ENCODE assay signal across 1 cellular context in the genomic region with DNA sequence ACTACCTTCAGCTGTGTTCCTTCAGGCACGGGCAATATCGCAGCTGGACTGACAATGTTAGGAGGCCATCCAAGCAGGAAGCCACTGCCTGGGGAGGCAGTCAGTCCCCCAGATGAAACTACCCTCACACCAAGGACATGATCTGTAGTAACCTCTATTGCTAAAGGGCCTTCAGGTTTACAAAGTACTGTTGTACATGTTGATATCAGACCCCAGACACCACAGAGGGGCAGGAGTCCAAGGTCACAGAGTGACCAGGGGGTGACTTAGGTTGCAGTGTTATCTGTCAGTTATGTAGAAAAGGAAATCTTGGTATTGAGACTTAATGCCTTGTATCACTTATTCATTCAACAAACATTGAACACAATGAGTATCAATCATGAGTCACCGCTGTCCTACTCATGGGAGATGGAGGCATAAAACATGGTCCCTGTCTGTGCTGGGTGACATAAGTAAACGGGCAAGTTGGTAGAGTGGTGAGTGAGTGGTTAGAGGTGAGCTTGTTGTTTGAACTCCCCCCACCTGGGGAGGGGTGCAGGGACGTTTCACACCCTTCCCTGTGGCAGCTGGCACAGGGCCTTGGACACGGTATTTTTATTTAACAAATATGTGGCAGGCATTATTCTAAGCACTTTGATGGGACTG.
TF ChIP-seq lines count a peak whose summit lies in the region.

No MANE protein-coding gene starts in this region.

TF ChIP-seq in HepG2, 621 proteins besides CTCF, POLR2A, EP300 and RAD21 (continued from another document and continues in another):
- TF ChIP-seq, protein P1, sequence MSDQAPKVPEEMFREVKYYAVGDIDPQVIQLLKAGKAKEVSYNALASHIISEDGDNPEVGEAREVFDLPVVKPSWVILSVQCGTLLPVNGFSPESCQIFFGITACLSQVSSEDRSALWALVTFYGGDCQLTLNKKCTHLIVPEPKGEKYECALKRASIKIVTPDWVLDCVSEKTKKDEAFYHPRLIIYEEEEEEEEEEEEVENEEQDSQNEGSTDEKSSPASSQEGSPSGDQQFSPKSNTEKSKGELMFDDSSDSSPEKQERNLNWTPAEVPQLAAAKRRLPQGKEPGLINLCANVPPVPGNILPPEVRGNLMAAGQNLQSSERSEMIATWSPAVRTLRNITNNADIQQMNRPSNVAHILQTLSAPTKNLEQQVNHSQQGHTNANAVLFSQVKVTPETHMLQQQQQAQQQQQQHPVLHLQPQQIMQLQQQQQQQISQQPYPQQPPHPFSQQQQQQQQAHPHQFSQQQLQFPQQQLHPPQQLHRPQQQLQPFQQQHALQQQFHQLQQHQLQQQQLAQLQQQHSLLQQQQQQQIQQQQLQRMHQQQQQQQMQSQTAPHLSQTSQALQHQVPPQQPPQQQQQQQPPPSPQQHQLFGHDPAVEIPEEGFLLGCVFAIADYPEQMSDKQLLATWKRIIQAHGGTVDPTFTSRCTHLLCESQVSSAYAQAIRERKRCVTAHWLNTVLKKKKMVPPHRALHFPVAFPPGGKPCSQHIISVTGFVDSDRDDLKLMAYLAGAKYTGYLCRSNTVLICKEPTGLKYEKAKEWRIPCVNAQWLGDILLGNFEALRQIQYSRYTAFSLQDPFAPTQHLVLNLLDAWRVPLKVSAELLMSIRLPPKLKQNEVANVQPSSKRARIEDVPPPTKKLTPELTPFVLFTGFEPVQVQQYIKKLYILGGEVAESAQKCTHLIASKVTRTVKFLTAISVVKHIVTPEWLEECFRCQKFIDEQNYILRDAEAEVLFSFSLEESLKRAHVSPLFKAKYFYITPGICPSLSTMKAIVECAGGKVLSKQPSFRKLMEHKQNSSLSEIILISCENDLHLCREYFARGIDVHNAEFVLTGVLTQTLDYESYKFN (CRISPR knock-in tag; conservative IDR thresholded peaks at IDR 0.05): no peak; the same call in none of the 2 replicates
- TF ChIP-seq, protein P2, sequence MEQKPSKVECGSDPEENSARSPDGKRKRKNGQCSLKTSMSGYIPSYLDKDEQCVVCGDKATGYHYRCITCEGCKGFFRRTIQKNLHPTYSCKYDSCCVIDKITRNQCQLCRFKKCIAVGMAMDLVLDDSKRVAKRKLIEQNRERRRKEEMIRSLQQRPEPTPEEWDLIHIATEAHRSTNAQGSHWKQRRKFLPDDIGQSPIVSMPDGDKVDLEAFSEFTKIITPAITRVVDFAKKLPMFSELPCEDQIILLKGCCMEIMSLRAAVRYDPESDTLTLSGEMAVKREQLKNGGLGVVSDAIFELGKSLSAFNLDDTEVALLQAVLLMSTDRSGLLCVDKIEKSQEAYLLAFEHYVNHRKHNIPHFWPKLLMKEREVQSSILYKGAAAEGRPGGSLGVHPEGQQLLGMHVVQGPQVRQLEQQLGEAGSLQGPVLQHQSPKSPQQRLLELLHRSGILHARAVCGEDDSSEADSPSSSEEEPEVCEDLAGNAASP (CRISPR knock-in tag; IDR thresholded peaks at IDR 0.05; ENCODE audit: borderline replicate concordance): peak; percentile 88; the same call in 1 of the 2 replicates
- TF ChIP-seq, protein P3, sequence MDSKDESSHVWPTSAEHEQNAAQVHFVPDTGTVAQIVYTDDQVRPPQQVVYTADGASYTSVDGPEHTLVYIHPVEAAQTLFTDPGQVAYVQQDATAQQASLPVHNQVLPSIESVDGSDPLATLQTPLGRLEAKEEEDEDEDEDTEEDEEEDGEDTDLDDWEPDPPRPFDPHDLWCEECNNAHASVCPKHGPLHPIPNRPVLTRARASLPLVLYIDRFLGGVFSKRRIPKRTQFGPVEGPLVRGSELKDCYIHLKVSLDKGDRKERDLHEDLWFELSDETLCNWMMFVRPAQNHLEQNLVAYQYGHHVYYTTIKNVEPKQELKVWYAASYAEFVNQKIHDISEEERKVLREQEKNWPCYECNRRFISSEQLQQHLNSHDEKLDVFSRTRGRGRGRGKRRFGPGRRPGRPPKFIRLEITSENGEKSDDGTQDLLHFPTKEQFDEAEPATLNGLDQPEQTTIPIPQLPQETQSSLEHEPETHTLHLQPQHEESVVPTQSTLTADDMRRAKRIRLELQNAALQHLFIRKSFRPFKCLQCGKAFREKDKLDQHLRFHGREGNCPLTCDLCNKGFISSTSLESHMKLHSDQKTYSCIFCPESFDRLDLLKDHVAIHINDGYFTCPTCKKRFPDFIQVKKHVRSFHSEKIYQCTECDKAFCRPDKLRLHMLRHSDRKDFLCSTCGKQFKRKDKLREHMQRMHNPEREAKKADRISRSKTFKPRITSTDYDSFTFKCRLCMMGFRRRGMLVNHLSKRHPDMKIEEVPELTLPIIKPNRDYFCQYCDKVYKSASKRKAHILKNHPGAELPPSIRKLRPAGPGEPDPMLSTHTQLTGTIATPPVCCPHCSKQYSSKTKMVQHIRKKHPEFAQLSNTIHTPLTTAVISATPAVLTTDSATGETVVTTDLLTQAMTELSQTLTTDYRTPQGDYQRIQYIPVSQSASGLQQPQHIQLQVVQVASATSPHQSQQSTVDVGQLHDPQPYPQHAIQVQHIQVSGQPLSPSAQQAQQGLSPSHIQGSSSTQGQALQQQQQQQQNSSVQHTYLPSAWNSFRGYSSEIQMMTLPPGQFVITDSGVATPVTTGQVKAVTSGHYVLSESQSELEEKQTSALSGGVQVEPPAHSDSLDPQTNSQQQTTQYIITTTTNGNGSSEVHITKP (CRISPR knock-in tag; IDR thresholded peaks at IDR 0.05; ENCODE audit: low read depth): no peak
- TF ChIP-seq HDAC6 (IDR thresholded peaks at IDR 0.05; ENCODE audit: low read depth, low read length) (no peak), CBX2 (IDR thresholded peaks at IDR 0.05; ENCODE audit: low read depth, low read length) (no peak), CBX2 (CRISPR knock-in tag; IDR thresholded peaks at IDR 0.05; ENCODE audit: low read depth) (no peak), HOXA3 (CRISPR knock-in tag; IDR thresholded peaks at IDR 0.05) (no peak), TFDP2 (CRISPR knock-in tag; IDR thresholded peaks at IDR 0.05) (no peak), HDAC2 (CRISPR knock-in tag; IDR thresholded peaks at IDR 0.05) (peak; percentile 71), ZNF138 (CRISPR knock-in tag; IDR thresholded peaks at IDR 0.05; ENCODE audit: low read depth) (0 out of 2 replicates have a peak, but pooled peaks have one; percentile 33), ZNF703 (CRISPR knock-in tag; IDR thresholded peaks at IDR 0.05; ENCODE audit: borderline replicate concordance) (no peak), ZFX (CRISPR knock-in tag; IDR thresholded peaks at IDR 0.05; ENCODE audit: low read depth) (peak; percentile 3; the same call in 1 of the 2 replicates), FOXP1 (IDR thresholded peaks at IDR 0.05) (no peak), FOXP1 (CRISPR knock-in tag; IDR thresholded peaks at IDR 0.05) (peak; percentile 80), KLF16 (CRISPR knock-in tag; IDR thresholded peaks at IDR 0.05) (peak in 1 of 2 experiments; percentile 23; a peak in 1 of 4 replicates), SIX1 (CRISPR knock-in tag; IDR thresholded peaks at IDR 0.05; ENCODE audit: borderline replicate concordance) (peak; percentile 44; the same call in 1 of the 2 replicates), NPAS2 (CRISPR knock-in tag; IDR thresholded peaks at IDR 0.05; ENCODE audit: borderline replicate concordance) (no peak), SRY (CRISPR knock-in tag; IDR thresholded peaks at IDR 0.05) (no peak), DPF2 (CRISPR knock-in tag; IDR thresholded peaks at IDR 0.05; ENCODE audit: borderline replicate concordance, low read depth) (peak; percentile 55; the same call in 1 of the 2 replicates), SMAD1 (CRISPR knock-in tag; IDR thresholded peaks at IDR 0.05; ENCODE audit: borderline replicate concordance, low read depth) (no peak), ETV5 (CRISPR knock-in tag; IDR thresholded peaks at IDR 0.05; ENCODE audit: borderline replicate concordance) (0 out of 2 replicates have a peak, but pooled peaks have one; percentile 14), ZNF350 (CRISPR knock-in tag; IDR thresholded peaks at IDR 0.05; ENCODE audit: borderline replicate concordance, low read depth) (no peak), ATAD3A (CRISPR knock-in tag; IDR thresholded peaks at IDR 0.05) (no peak), POGK (CRISPR knock-in tag; conservative IDR thresholded peaks at IDR 0.05) (no peak), NFE2 (CRISPR knock-in tag; IDR thresholded peaks at IDR 0.05) (no peak), SAP130 (CRISPR knock-in tag; IDR thresholded peaks at IDR 0.05; ENCODE audit: low read depth) (peak; percentile 22; the same call in 1 of the 2 replicates), ZNF460 (CRISPR knock-in tag; IDR thresholded peaks at IDR 0.05; ENCODE audit: borderline replicate concordance) (no peak), NFIC (IDR thresholded peaks at IDR 0.05; ENCODE audit: low read length) (no peak), KDM3A (CRISPR knock-in tag; IDR thresholded peaks at IDR 0.05; ENCODE audit: low read depth) (no peak), NR2C2 (CRISPR knock-in tag; IDR thresholded peaks at IDR 0.05; ENCODE audit: borderline replicate concordance) (peak; percentile 29), YY1 (IDR thresholded peaks at IDR 0.05; ENCODE audit: insufficient read depth, insufficient replicate concordance, low read depth, low read length) (no peak)
- TF ChIP-seq, protein P4, sequence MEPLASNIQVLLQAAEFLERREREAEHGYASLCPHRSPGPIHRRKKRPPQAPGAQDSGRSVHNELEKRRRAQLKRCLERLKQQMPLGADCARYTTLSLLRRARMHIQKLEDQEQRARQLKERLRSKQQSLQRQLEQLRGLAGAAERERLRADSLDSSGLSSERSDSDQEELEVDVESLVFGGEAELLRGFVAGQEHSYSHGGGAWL (CRISPR knock-in tag; IDR thresholded peaks at IDR 0.05): no peak
- TF ChIP-seq, protein P5, sequence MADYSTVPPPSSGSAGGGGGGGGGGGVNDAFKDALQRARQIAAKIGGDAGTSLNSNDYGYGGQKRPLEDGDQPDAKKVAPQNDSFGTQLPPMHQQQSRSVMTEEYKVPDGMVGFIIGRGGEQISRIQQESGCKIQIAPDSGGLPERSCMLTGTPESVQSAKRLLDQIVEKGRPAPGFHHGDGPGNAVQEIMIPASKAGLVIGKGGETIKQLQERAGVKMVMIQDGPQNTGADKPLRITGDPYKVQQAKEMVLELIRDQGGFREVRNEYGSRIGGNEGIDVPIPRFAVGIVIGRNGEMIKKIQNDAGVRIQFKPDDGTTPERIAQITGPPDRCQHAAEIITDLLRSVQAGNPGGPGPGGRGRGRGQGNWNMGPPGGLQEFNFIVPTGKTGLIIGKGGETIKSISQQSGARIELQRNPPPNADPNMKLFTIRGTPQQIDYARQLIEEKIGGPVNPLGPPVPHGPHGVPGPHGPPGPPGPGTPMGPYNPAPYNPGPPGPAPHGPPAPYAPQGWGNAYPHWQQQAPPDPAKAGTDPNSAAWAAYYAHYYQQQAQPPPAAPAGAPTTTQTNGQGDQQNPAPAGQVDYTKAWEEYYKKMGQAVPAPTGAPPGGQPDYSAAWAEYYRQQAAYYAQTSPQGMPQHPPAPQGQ (CRISPR knock-in tag; IDR thresholded peaks at IDR 0.05; ENCODE audit: borderline replicate concordance): no peak
- TF ChIP-seq, protein P6, sequence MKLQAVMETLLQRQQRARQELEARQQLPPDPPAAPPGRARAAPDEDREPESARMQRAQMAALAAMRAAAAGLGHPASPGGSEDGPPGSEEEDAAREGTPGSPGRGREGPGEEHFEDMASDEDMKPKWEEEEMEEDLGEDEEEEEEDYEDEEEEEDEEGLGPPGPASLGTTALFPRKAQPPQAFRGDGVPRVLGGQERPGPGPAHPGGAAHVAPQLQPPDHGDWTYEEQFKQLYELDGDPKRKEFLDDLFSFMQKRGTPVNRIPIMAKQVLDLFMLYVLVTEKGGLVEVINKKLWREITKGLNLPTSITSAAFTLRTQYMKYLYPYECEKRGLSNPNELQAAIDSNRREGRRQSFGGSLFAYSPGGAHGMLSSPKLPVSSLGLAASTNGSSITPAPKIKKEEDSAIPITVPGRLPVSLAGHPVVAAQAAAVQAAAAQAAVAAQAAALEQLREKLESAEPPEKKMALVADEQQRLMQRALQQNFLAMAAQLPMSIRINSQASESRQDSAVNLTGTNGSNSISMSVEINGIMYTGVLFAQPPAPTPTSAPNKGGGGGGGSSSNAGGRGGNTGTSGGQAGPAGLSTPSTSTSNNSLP (IDR thresholded peaks at IDR 0.05; ENCODE audit: low read depth, low read length): peak; percentile 57; the same call in 1 of the 2 replicates
- TF ChIP-seq, protein P7, sequence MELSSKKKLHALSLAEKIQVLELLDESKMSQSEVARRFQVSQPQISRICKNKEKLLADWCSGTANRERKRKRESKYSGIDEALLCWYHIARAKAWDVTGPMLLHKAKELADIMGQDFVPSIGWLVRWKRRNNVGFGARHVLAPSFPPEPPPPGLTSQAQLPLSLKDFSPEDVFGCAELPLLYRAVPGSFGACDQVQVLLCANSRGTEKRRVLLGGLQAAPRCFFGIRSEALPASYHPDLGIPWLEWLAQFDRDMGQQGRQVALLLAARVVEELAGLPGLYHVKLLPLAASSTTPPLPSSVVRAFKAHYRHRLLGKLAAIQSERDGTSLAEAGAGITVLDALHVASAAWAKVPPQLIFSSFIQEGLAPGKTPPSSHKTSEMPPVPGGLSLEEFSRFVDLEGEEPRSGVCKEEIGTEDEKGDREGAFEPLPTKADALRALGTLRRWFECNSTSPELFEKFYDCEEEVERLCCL (CRISPR knock-in tag; IDR thresholded peaks at IDR 0.05; ENCODE audit: borderline replicate concordance): no peak
